ENCODE assay signal across 17 cellular contexts in genomic region chr6:2872417-2873358, GRCh38. TPM values are rescaled to one million over a fixed set of nuclear protein-coding genes. Genes with fewer than 3 reads are reported as not detected.
A peak's percentile ranks its signal among the peaks of the same experiment; 100 is the strongest.
DNase-seq lines count a peak whose midpoint lies in the region; ATAC-seq, FAIRE-seq and TF ChIP-seq lines count a peak whose summit lies in the region.
"Had no signal": no experiment of that assay in that cellular context is flagged by ENCODE, and none has a peak within 500 bp of the region (broad histone marks: within the 10 kb centered on the region; RNA-seq: fewer than 3 reads in every experiment).

No MANE protein-coding gene starts in this region.

- H4K20me1 ChIP-seq in GM12878 (ENCODE audit: control insufficient read depth, insufficient read depth) = no peaks in the 10 kb centered on the region

- peaks cover 20% of the 10 kb centered on the region for H3K9me3 ChIP-seq in GM12878 (replicated peaks; ENCODE audit: control insufficient read depth, insufficient read depth, low read length)
- H3K9me3 ChIP-seq: SJSA1 had no signal

- RAD21 ChIA-PET in GM12878 (lab: Charles Lee; ENCODE audit: unreplicated experiment) = interaction anchor here (1.0 kb wide), 1 partner anchor 17 kb away, joined by 5 read pairs; no protein-coding TSS in a partner anchor

- peaks cover 0 to 8% (median 5%) of the 10 kb centered on the region in 3 donors for H3K27me3 Mint-ChIP-seq in CD14-positive monocyte (ENCODE audit: low read depth in 3 of 3)
- peaks cover 31% of the 10 kb centered on the region for H3K27me3 Mint-ChIP-seq in nephron progenitor cell (ENCODE audit: low read depth, poor library complexity)
- peaks cover 22% of the 10 kb centered on the region for H3K27me3 Mint-ChIP-seq in WTC11 (ENCODE audit: low read depth)

- H3K9me3 Mint-ChIP-seq in CD14-positive monocyte (peaks cover 1 to 19% (median 14%) of the 10 kb centered on the region in 7 donors), nephron progenitor cell (peaks cover 5% of the 10 kb centered on the region), WTC11 (peaks cover 14% of the 10 kb centered on the region)

- H2AFZ ChIP-seq in GM12878 (ENCODE audit: control insufficient read depth, low read depth, low read length) = no peak overlapping the region

- peaks cover 6 to 16% of the 10 kb centered on the region in 2 donors for H3K36me3 Mint-ChIP-seq in CD14-positive monocyte
- H3K36me3 Mint-ChIP-seq in nephron progenitor cell (ENCODE audit: low read depth) = no peaks in the 10 kb centered on the region
- H3K36me3 Mint-ChIP-seq in WTC11 = 0 out of 2 replicates have a peak, but pooled peaks cover 3% of the 10 kb centered on the region

- no TSS peak for BruUV-seq in GM12878 (replicated peaks; lab: Mats Ljungman, UMichigan)

- in situ Hi-C loops in GM12878 (cut with MboI) = no loop called here

- no peak overlapping the region for H3K4me2 ChIP-seq in GM12878 (ENCODE audit: control insufficient read depth, insufficient read depth)

- no peaks in the 10 kb centered on the region for H3K79me2 ChIP-seq in GM12878 (ENCODE audit: control insufficient read depth, insufficient read depth, low read length)

- H3K4me3 Mint-ChIP-seq in CD14-positive monocyte (peak overlapping the region in 1 of 2 donors; percentile 39), nephron progenitor cell (peak overlapping the region; percentile 7), WTC11 (no peak overlapping the region)

- TF ChIP-seq POLR2A in GM12891 (IDR thresholded peaks at IDR 0.05; ENCODE audit: low read depth, low read length) = no peak
- TF ChIP-seq POLR2A in GM12878 (IDR thresholded peaks at IDR 0.05; ENCODE audit: low read depth, low read length) = no peak

- H3K9ac ChIP-seq in GM12878 (ENCODE audit: control insufficient read depth, insufficient read depth, low read length) = no peak overlapping the region

- H3K4me1 Mint-ChIP-seq in CD14-positive monocyte = peaks cover 59% of the 10 kb centered on the region
- H3K4me1 Mint-ChIP-seq in nephron progenitor cell = peaks cover 38% of the 10 kb centered on the region
- H3K4me1 Mint-ChIP-seq in WTC11 = peaks cover 57% of the 10 kb centered on the region

- FAIRE-seq in GM12891 (lab: Jason Lieb, UNC) (no peak), GM12878 (lab: Jason Lieb, UNC) (no peak)
- FAIRE-seq: colon had no signal

- WGBS in GM12878 (ENCODE audit: insufficient coverage, insufficient replicate concordance, low lambda C conversion rate, missing lambda C conversion rate) = 59% methylated on average over 8 of the region's 8 CpGs

- TF ChIP-seq CTCF in CD14-positive monocyte (IDR thresholded peaks at IDR 0.05) = no peak
- TF ChIP-seq CTCF in GM12878 (IDR thresholded peaks at IDR 0.05 in 2 of 3, conservative IDR thresholded peaks at IDR 0.05 in 1 of 3; ENCODE audit: control insufficient read depth in 2 of 3, extremely low read depth in 1 of 3, insufficient read depth in 1 of 3, low read depth in 3 of 3, low read length in 3 of 3) = no peak
- no peak for TF ChIP-seq CTCF in nephron progenitor cell (IDR thresholded peaks at IDR 0.05)
- no peak for TF ChIP-seq CTCF in GM10266 (IDR thresholded peaks at IDR 0.05; ENCODE audit: control insufficient read depth, insufficient read depth, low read depth, missing control alignments)
- no peak for TF ChIP-seq CTCF in WTC11 (IDR thresholded peaks at IDR 0.05)

- ATAC-seq in GM12878 = peak; percentile 2; the same call in 1 of the 3 replicates
- ATAC-seq in WTC11 = no peak
- ATAC-seq: left lung had no signal

- H3K27ac ChIP-seq in GM12878 (ENCODE audit: control insufficient read depth, insufficient read depth) = peak overlapping the region; percentile 37; the same call in 1 of the 2 replicates
- H3K27ac ChIP-seq: SJSA1 had no signal

- H3K4me1 ChIP-seq in GM12878 (ENCODE audit: control insufficient read depth, insufficient read depth, low read length) = peaks cover 34% of the 10 kb centered on the region

- no peak overlapping the region for H3K4me3 ChIP-seq in GM12878
- H3K4me3 ChIP-seq: left lung, SJSA1 had no signal

- H3K27ac Mint-ChIP-seq in CD14-positive monocyte = peak overlapping the region; percentile 2 to 89 (median 77)
- no peak overlapping the region for H3K27ac Mint-ChIP-seq in nephron progenitor cell
- H3K27ac Mint-ChIP-seq in WTC11 = no peak overlapping the region

- intact Hi-C loops in CD14-positive monocyte (cut with micrococcal nuclease) (no loop called here), GM12878 (cut with micrococcal nuclease; ENCODE audit: unreplicated experiment) (loop anchor here (1.0 kb wide), 1 partner anchor 18 kb away; no protein-coding TSS in a partner anchor)

- SMC1A ChIA-PET in GM12878 (lab: Charles Lee; ENCODE audit: uncharacterized antibody, unreplicated experiment) = interaction anchor here (0.8 to 2.6 kb wide), 4 partner anchors 10 to 26 kb away, joined by 4 to 10 read pairs (median 8); no protein-coding TSS in a partner anchor

- POLR2A ChIA-PET in GM12878 (lab: Charles Lee) (interaction anchor here (0.5 to 8.3 kb wide), 3 partner anchors 17 to 1915 kb away, joined by 3 to 108 read pairs (median 7); no protein-coding TSS in a partner anchor), WTC11 (lab: Charles Lee) (no interaction called here)

- DNase-seq in CD14-positive monocyte (ENCODE audit: low spot score) (no peak), GM12891 (ENCODE audit: insufficient read length, low spot score) (no peak), GM12878 (ENCODE audit: low read depth, low spot score) (no peak), nephron progenitor cell (no peak), HUDEP-2 (lab: John Stamatoyannopoulos, UW; ENCODE audit: unreplicated experiment in 76 of 76) (no peak), GM10266 (ENCODE audit: extremely low spot score) (no peak), WTC11 (ENCODE audit: low spot score) (no peak), NCI-H510A (lab: John Stamatoyannopoulos, UW) (no peak)
- DNase-seq: activated effector memory CD4-positive, alpha-beta T cell treated with anti-CD3 and anti-CD28 coated beads, Interleukin-2, amount 50 U/mL, for 16 hours; DMS 273 treated with DMSO at 0.1 percent for 48 hours; KBM-7; left lung; NCI-H2081 treated with DMSO at 0.1 percent for 48 hours; NCI-H524 treated with DMSO at 0.1 percent for 48 hours; OCI-M1 had no signal

- TF ChIP-seq EP300 in GM12878 (IDR thresholded peaks at IDR 0.05; ENCODE audit: borderline replicate concordance in 1 of 2, control insufficient read depth in 1 of 2, low read depth in 2 of 2, low read length in 2 of 2) = no peak

- CTCF ChIA-PET in GM12878 (lab: Yijun Ruan, JAX) (interaction anchor here (1.1 to 1.2 kb wide), 3 partner anchors 26 to 39 kb away, joined by 3 to 6 read pairs (median 5); no protein-coding TSS in a partner anchor), WTC11 (lab: Charles Lee) (interaction anchor here (1.4 kb wide), 1 partner anchor 26 kb away, joined by 4 read pairs; no protein-coding TSS in a partner anchor)

- no peaks in the 10 kb centered on the region for H3K27me3 ChIP-seq in GM12878 (replicated peaks in 1 of 2; ENCODE audit: control insufficient read depth in 2 of 2, insufficient read depth in 2 of 2, low read length in 1 of 2)
- H3K27me3 ChIP-seq: left lung, SJSA1 had no signal

- TF ChIP-seq RAD21 in GM12878 (IDR thresholded peaks at IDR 0.05; ENCODE audit: insufficient read depth, low read depth, low read length) = no peak

- no peaks in the 10 kb centered on the region for H3K36me3 ChIP-seq in GM12878 (ENCODE audit: control insufficient read depth in 2 of 2, insufficient read depth in 2 of 2, low read length in 1 of 2)
- H3K36me3 ChIP-seq: left lung, SJSA1 had no signal

TF ChIP-seq in GM12878, 131 proteins besides CTCF, POLR2A, EP300 and RAD21 (continues in another document):
- no peak for TF ChIP-seq POLR2AphosphoS5 (IDR thresholded peaks at IDR 0.05; ENCODE audit: low read length)

RNA-seq across cellular contexts. Expression of gene SERPINB9, which starts 30.4 kb away (rescaled TPM):
- polyA plus RNA-seq in CD14-positive monocyte (10 to 100 TPM; 34.3 to 77.7 TPM), GM12878 (2011; rRNA removed) (133 and 141 TPM in 2 replicates), GM12878 (2014; fragmentation: Illumina TruSeq; extraction: Trizol) (6.7 and 7.3 TPM in 2 replicates), GM12878 (2014; fragmentation: Nextera tagmentation; extraction: Ambion mirVana) (1 to 10 TPM; 2.0 to 3.7 TPM), GM12878 (2014; rRNA removed) (3.8 and 5.9 TPM in 2 replicates), GM12878 (2016; fragmentation: Nextera tagmentation; extraction: Ambion mirVana) (1 to 10 TPM; 4.1 to 4.2 TPM)
- 5.6 TPM for polyA plus RNA-seq in GM12891 (2012; ENCODE audit: low read depth, missing spikeins)
- 63.2 and 66.0 TPM in 2 replicates for total RNA-seq in GM12878 (2013; cell fraction: nucleolus; rRNA removed)
- total RNA-seq in GM12878 (2014; rRNA removed) (4.7 and 5.6 TPM in 2 replicates), GM12878 (2014; rRNA removed; fragmentation: Illumina TruSeq; extraction: Trizol) (5.4 and 5.5 TPM in 2 replicates), GM12878 (2021) (5.8 and 6.1 TPM in 2 replicates), WTC11 (2021) (39.5 to 43.7 TPM (median 41.6 TPM) in 3 replicates)
- polyA plus RNA-seq in GM12878 (2011; ENCODE audit: low read depth) = 7.8 TPM
- 94.6 and 110 TPM in 2 replicates for polyA plus RNA-seq in GM12878 (2011; cell fraction: cytosol; rRNA removed)
- 35.5 and 39.0 TPM in 2 replicates for polyA plus RNA-seq in GM12878 (2011; cell fraction: nucleus; rRNA removed)
- 11.4 and 20.4 TPM in 2 replicates for polyA plus RNA-seq in GM12878 (2012)
- 135 and 152 TPM in 2 replicates for polyA minus RNA-seq in GM12878 (2011; rRNA and poly(A)+ RNA removed)
- polyA minus RNA-seq in GM12878 (2011; cell fraction: cytosol; rRNA and poly(A)+ RNA removed) = 57.1 and 64.0 TPM in 2 replicates
- 21.2 and 30.0 TPM in 2 replicates for polyA minus RNA-seq in GM12878 (2011; cell fraction: nucleus; rRNA and poly(A)+ RNA removed)

RNA-seq across cellular contexts. Expression of gene SERPINB1, which starts 31.0 kb away (rescaled TPM):
- 100 to 1,000 TPM; 306 to 307 TPM for polyA plus RNA-seq in CD14-positive monocyte
- 0.99 TPM for polyA plus RNA-seq in GM12891 (2012; ENCODE audit: low read depth, missing spikeins)
- total RNA-seq in GM12878 (2013; cell fraction: nucleolus; rRNA removed) = 0.67 and 1.0 TPM in 2 replicates
- total RNA-seq in GM12878 (2014; rRNA removed) = 0.45 and 0.65 TPM in 2 replicates
- total RNA-seq in GM12878 (2014; rRNA removed; fragmentation: Illumina TruSeq; extraction: Trizol) = 0.67 and 0.88 TPM in 2 replicates
- 1.6 TPM in 2 replicates for total RNA-seq in GM12878 (2021)
- polyA plus RNA-seq in GM12878 (2011; ENCODE audit: low read depth) = 0.76 TPM
- 2.4 and 3.5 TPM in 2 replicates for polyA plus RNA-seq in GM12878 (2011; rRNA removed)
- 0.88 and 0.99 TPM in 2 replicates for polyA plus RNA-seq in GM12878 (2011; cell fraction: cytosol; rRNA removed)
- polyA plus RNA-seq in GM12878 (2011; cell fraction: nucleus; rRNA removed) = 0.90 and 1.3 TPM in 2 replicates
- polyA plus RNA-seq in GM12878 (2012) = 1.3 and 2.3 TPM in 2 replicates
- 1.1 and 3.2 TPM in 2 replicates for polyA plus RNA-seq in GM12878 (2014; fragmentation: Illumina TruSeq; extraction: Trizol)
- polyA plus RNA-seq in GM12878 (2014; fragmentation: Nextera tagmentation; extraction: Ambion mirVana) = 1 to 10 TPM in 1 of 2 experiments, under 1 TPM in 1; 0.82 to 1.8 TPM
- polyA plus RNA-seq in GM12878 (2014; rRNA removed) = 0.71 and 0.85 TPM in 2 replicates
- under 1 TPM; 0.67 to 0.72 TPM for polyA plus RNA-seq in GM12878 (2016; fragmentation: Nextera tagmentation; extraction: Ambion mirVana)
- polyA minus RNA-seq in GM12878 (2011; rRNA and poly(A)+ RNA removed) = 1.1 and 1.8 TPM in 2 replicates
- 1.2 and 1.6 TPM in 2 replicates for polyA minus RNA-seq in GM12878 (2011; cell fraction: cytosol; rRNA and poly(A)+ RNA removed)
- polyA minus RNA-seq in GM12878 (2011; cell fraction: nucleus; rRNA and poly(A)+ RNA removed) = 0.85 and 1.1 TPM in 2 replicates
- total RNA-seq in WTC11 (2021) = 14.8 to 21.1 TPM (median 16.9 TPM) in 3 replicates

Comparison
In these comparisons a context has a peak if more than half of its experiments do, and no peak if none do; other contexts are left out.
1. H3K27ac Mint-ChIP-seq: peak in CD14-positive monocyte (7 of 7); none in nephron progenitor cell (single experiment) and WTC11 (single experiment).